Comparison of ENCODE assay signal across 1 cellular context in genomic region chr2:240013343-240013742, GRCh38.
TF ChIP-seq lines count a peak whose summit lies in the region.

No MANE protein-coding gene starts in this region.

TF ChIP-seq in IMR-90, 13 proteins besides CTCF, POLR2A, EP300 and RAD21:
- TF ChIP-seq USF2 (IDR thresholded peaks at IDR 0.05; ENCODE audit: low read depth, low read length): no peak
- TF ChIP-seq SMC3 (IDR thresholded peaks at IDR 0.05; ENCODE audit: low read depth, low read length): 0 out of 2 replicates have a peak, but pooled peaks have one; percentile 10
